Comparison of ENCODE assay signal across 28 cellular contexts in genomic region chr11:27520226-27520625, GRCh38.
"Had no signal": no experiment of that assay in that cellular context is flagged by ENCODE, and none has a peak within 500 bp of the region (broad histone marks: within the 10 kb centered on the region; RNA-seq: fewer than 3 reads in every experiment).

No MANE protein-coding gene starts in this region.

- DNase-seq: effector memory CD8-positive, alpha-beta T cell; erythroblast; foreskin melanocyte; glutamatergic neuron; heart right ventricle; hippocampal formation; islet precursor cell; kidney glomerular epithelial cell; left colon; left ventricle myocardium inferior; lower lobe of right lung; naive thymus-derived CD8-positive, alpha-beta T cell; nephron progenitor cell; nucleus accumbens; ovary; posterior cingulate gyrus; psoas muscle; right cardiac atrium; small intestine; stimulated activated CD4-positive, alpha-beta T cell treated with anti-CD3 and anti-CD28 coated beads, Interleukin-15, amount 100 ng/mL, for 24 hours; stimulated activated CD4-positive, alpha-beta T cell treated with anti-CD3 and anti-CD28 coated beads, Interleukin-2, amount 100 ng/mL, for 48 hours; stimulated activated naive CD4-positive, alpha-beta T cell; stimulated activated naive CD8-positive, alpha-beta T cell treated with anti-CD3 and anti-CD28 coated beads, Interleukin-15, amount 100 ng/mL, for 72 hours; transverse colon; upper lobe of right lung; uterus had no signal

- H3K4me3 ChIP-seq: coronary artery, heart right ventricle, left ventricle myocardium inferior, lower lobe of right lung, ovary, psoas muscle, suprapubic skin, transverse colon, upper lobe of right lung, uterus had no signal

- H3K9me3 ChIP-seq: lower lobe of right lung, ovary, psoas muscle, suprapubic skin, transverse colon, upper lobe of right lung, uterus had no signal

- H3K27me3 ChIP-seq: heart right ventricle, ovary, suprapubic skin, transverse colon, upper lobe of right lung, uterus had no signal

- ATAC-seq: effector memory CD8-positive, alpha-beta T cell; heart right ventricle; left colon; lower lobe of right lung; naive thymus-derived CD8-positive, alpha-beta T cell; psoas muscle; right cardiac atrium; stimulated activated naive CD8-positive, alpha-beta T cell treated with anti-CD3 and anti-CD28 coated beads, Interleukin-15, amount 100 ng/mL, for 72 hours; upper lobe of right lung had no signal

- H3K36me3 ChIP-seq: heart right ventricle, left ventricle myocardium inferior, lower lobe of right lung, ovary, suprapubic skin, transverse colon, upper lobe of right lung, uterus had no signal

- H3K4me1 ChIP-seq: lower lobe of right lung, psoas muscle, transverse colon, upper lobe of right lung, uterus had no signal

- H3K27ac ChIP-seq: coronary artery, heart right ventricle, left ventricle myocardium inferior, lower lobe of right lung, ovary, psoas muscle, suprapubic skin, transverse colon, upper lobe of right lung, uterus had no signal
